In genomic region chr2:85438291-85439110, GRCh38 we compare ENCODE assay signal across 8 cellular contexts. TPM values are rescaled to one million over a fixed set of nuclear protein-coding genes. Genes with fewer than 3 reads are reported as not detected.
DNase-seq lines count a peak whose midpoint lies in the region; ATAC-seq and TF ChIP-seq lines count a peak whose summit lies in the region.

No MANE protein-coding gene starts in this region.

- H3K27ac ChIP-seq in SK-N-MC (peak overlapping the region; percentile 50; the same call in 1 of the 2 replicates), fibroblast of lung (ENCODE audit: insufficient read depth, low read length) (peak overlapping the region; percentile 80)

- H3K9me3 Mint-ChIP-seq in activated naive CD4-positive, alpha-beta T cell treated with anti-CD3 and anti-CD28 coated beads for 36 hours: no peaks in the 10 kb centered on the region

- no peaks in the 10 kb centered on the region for H3K27me3 Mint-ChIP-seq in activated naive CD4-positive, alpha-beta T cell treated with anti-CD3 and anti-CD28 coated beads for 36 hours (ENCODE audit: low read depth)

- peaks cover 22% of the 10 kb centered on the region for H3K4me1 ChIP-seq in fibroblast of lung (ENCODE audit: control insufficient read depth, extremely low read depth, insufficient read depth, low read length)

- intact Hi-C loops in activated naive CD4-positive, alpha-beta T cell treated with anti-CD3 and anti-CD28 coated beads for 36 hours (cut with micrococcal nuclease): loop anchor here (1.0 to 5.0 kb wide), 5 partner anchors 20 to 1004 kb away; partner anchors contain the start of genes ELMOD3, KDM3A, RETSAT and SH2D6

- no peak overlapping the region for H3K9ac ChIP-seq in SK-N-MC (ENCODE audit: insufficient read length)
- H3K9ac ChIP-seq in fibroblast of lung (ENCODE audit: insufficient read depth, low read length): peak overlapping the region; percentile 51

- H3K27me3 ChIP-seq in fibroblast of lung (ENCODE audit: control insufficient read depth, insufficient read depth, low read length): no peaks in the 10 kb centered on the region

- no peak for ATAC-seq in HG02642 (IDR thresholded peaks at IDR 0.05; ENCODE audit: poor library complexity, unreplicated experiment)

- H3K36me3 ChIP-seq in SK-N-MC (ENCODE audit: insufficient read depth, low read length) (no peaks in the 10 kb centered on the region), fibroblast of lung (ENCODE audit: control insufficient read depth, insufficient read depth, low read length) (no peaks in the 10 kb centered on the region)

- peak overlapping the region; percentile 79 for H3K4me2 ChIP-seq in fibroblast of lung (ENCODE audit: extremely low read depth, insufficient read depth, low read length)

- no peak for TF ChIP-seq CTCF in fibroblast of lung (conservative IDR thresholded peaks at IDR 0.05 in 1 of 2, IDR thresholded peaks at IDR 0.05 in 1 of 2; ENCODE audit: low read depth in 1 of 2, low read length in 2 of 2)

- H3K79me2 ChIP-seq in fibroblast of lung (ENCODE audit: control insufficient read depth, insufficient read depth, low read length): no peaks in the 10 kb centered on the region

- no peaks in the 10 kb centered on the region for H4K20me1 ChIP-seq in fibroblast of lung (ENCODE audit: control insufficient read depth, extremely low read depth, insufficient read depth, low read length)

- peak overlapping the region; percentile 88 for H3K27ac Mint-ChIP-seq in activated naive CD4-positive, alpha-beta T cell treated with anti-CD3 and anti-CD28 coated beads for 36 hours

- H2AFZ ChIP-seq in fibroblast of lung (ENCODE audit: low read length): peak overlapping the region; percentile 70

- H3K4me3 Mint-ChIP-seq in activated naive CD4-positive, alpha-beta T cell treated with anti-CD3 and anti-CD28 coated beads for 36 hours: peak overlapping the region; percentile 77

- no peaks in the 10 kb centered on the region for H3K36me3 Mint-ChIP-seq in activated naive CD4-positive, alpha-beta T cell treated with anti-CD3 and anti-CD28 coated beads for 36 hours (ENCODE audit: low read depth)

- CTCF ChIA-PET in activated naive CD4-positive, alpha-beta T cell treated with anti-CD3 and anti-CD28 coated beads for 36 hours (lab: Charles Lee): interaction anchor here (0.6 to 3.2 kb wide), 6 partner anchors 9 to 602 kb away, joined by 3 to 22 read pairs (median 6); partner anchors contain the start of genes MAT2A and SH2D6

- DNase-seq in activated naive CD4-positive, alpha-beta T cell treated with anti-CD3 and anti-CD28 coated beads for 36 hours: no peak
- no peak for DNase-seq in activated naive CD4-positive, alpha-beta T cell treated with Interleukin-2 at 50 U/mL for 16 hours
- DNase-seq in SK-N-MC (ENCODE audit: low read depth, low spot score): no peak
- DNase-seq in fibroblast of lung (ENCODE audit: low read depth in 2 of 2): no peak
- peak; percentile 51 for DNase-seq in pons (ENCODE audit: low spot score)
- no peak for DNase-seq in SW 1271 (lab: John Stamatoyannopoulos, UW)
- no peak for DNase-seq in GM19240 (ENCODE audit: insufficient read length, low spot score)

- H3K4me3 ChIP-seq in SK-N-MC (no peak overlapping the region), fibroblast of lung (replicated peaks in 1 of 4; ENCODE audit: control extremely low read depth in 1 of 4, insufficient read depth in 1 of 4, low read depth in 3 of 4, low read length in 4 of 4) (peak overlapping the region in 1 of 4 experiments; percentile 29)

- no peaks in the 10 kb centered on the region for H3K9me3 ChIP-seq in SK-N-MC (ENCODE audit: low read depth, low read length)
- no peaks in the 10 kb centered on the region for H3K9me3 ChIP-seq in fibroblast of lung (ENCODE audit: control insufficient read depth, insufficient read depth, low read depth, low read length)

- H3K4me1 Mint-ChIP-seq in activated naive CD4-positive, alpha-beta T cell treated with anti-CD3 and anti-CD28 coated beads for 36 hours (ENCODE audit: low read depth): peaks cover 26% of the 10 kb centered on the region

RNA-seq across cellular contexts. Expression of gene SH2D6, which starts 20.0 kb away (rescaled TPM):
- under 1 TPM; 0.40 to 0.88 TPM for total RNA-seq in activated naive CD4-positive, alpha-beta T cell treated with anti-CD3 and anti-CD28 coated beads for 36 hours
- total RNA-seq in fibroblast of lung: 0.77 and 2.1 TPM in 2 replicates
- 0.16 and 0.29 TPM in 2 replicates for polyA plus RNA-seq in fibroblast of lung
- polyA plus RNA-seq in fibroblast of lung (2012): 0.30 and 0.32 TPM in 2 replicates
- polyA minus RNA-seq in fibroblast of lung (ENCODE audit: low replicate concordance): not detected in 2 replicates

RNA-seq across cellular contexts. Expression of gene CAPG, which starts 28.3 kb away (rescaled TPM):
- 10 to 100 TPM; 10.2 to 10.7 TPM for total RNA-seq in activated naive CD4-positive, alpha-beta T cell treated with anti-CD3 and anti-CD28 coated beads for 36 hours
- 105 and 193 TPM in 2 replicates for total RNA-seq in fibroblast of lung
- polyA plus RNA-seq in fibroblast of lung: 43.8 and 159 TPM in 2 replicates
- 64.0 and 211 TPM in 2 replicates for polyA plus RNA-seq in fibroblast of lung (2012)
- polyA minus RNA-seq in fibroblast of lung (ENCODE audit: low replicate concordance): 38.6 and 96.8 TPM in 2 replicates
